ENCODE assay signal across 17 cellular contexts in genomic region chr3:61808526-61808925, GRCh38.
DNase-seq lines count a peak whose midpoint lies in the region; ATAC-seq and TF ChIP-seq lines count a peak whose summit lies in the region.
"Had no signal": no experiment of that assay in that cellular context is flagged by ENCODE, and none has a peak within 500 bp of the region (broad histone marks: within the 10 kb centered on the region; RNA-seq: fewer than 3 reads in every experiment).

No MANE protein-coding gene starts in this region.

- intact Hi-C loops in adrenal gland (cut with DNase I) (no loop called here), thyroid gland (cut with DNase I) (no loop called here)

- no peak for ATAC-seq in HG03095 (IDR thresholded peaks at IDR 0.05; ENCODE audit: unreplicated experiment)
- ATAC-seq: CD8-positive, alpha-beta T cell; stimulated activated effector memory CD8-positive, alpha-beta T cell treated with anti-CD3 and anti-CD28 coated beads, Interleukin-12 subunit alpha, Interleukin-12 subunit beta, amount 100 ng/mL, for 72 hours had no signal

- H3K27me3 ChIP-seq in adrenal gland: no peaks in the 10 kb centered on the region
- no peaks in the 10 kb centered on the region for H3K27me3 ChIP-seq in thyroid gland

- no peaks in the 10 kb centered on the region for H3K36me3 ChIP-seq in adrenal gland (replicated peaks in 1 of 2)
- no peaks in the 10 kb centered on the region for H3K36me3 ChIP-seq in thyroid gland
- H3K36me3 ChIP-seq: lower lobe of right lung had no signal

- DNase-seq in adrenal gland (peak; percentile 65 to 87 (median 74)), fibroblast of the aortic adventitia (ENCODE audit: low read depth) (peak; percentile 89), mucosa of gallbladder (ENCODE audit: low spot score) (peak; percentile 17), thyroid gland (peak; percentile 30 to 45), COR-L47 (lab: John Stamatoyannopoulos, UW) (no peak)
- no peak for DNase-seq in activated CD8-positive, alpha-beta memory T cell treated with anti-CD3 and anti-CD28 coated beads, Interleukin-2, amount 50 U/mL, for 48 hours
- DNase-seq: activated CD4-positive, alpha-beta T cell treated with anti-CD3 and anti-CD28 coated beads, Interleukin-2, amount 50 U/mL, for 48 hours; activated effector memory CD4-positive, alpha-beta T cell treated with Interleukin-2 at 50 U/mL for 16 hours; CD8-positive, alpha-beta T cell; GF-D8; hippocampal formation; lower lobe of right lung; posterior cingulate gyrus; T-helper 9 cell had no signal

- peak overlapping the region; percentile 8 to 61 (median 37) for H3K27ac ChIP-seq in adrenal gland
- peak overlapping the region; percentile 48 to 78 (median 61) for H3K27ac ChIP-seq in thyroid gland
- H3K27ac ChIP-seq: KMS-11, lower lobe of right lung had no signal

- TF ChIP-seq CTCF in adrenal gland (IDR thresholded peaks at IDR 0.05) (no peak), fibroblast of the aortic adventitia (IDR thresholded peaks at IDR 0.05; ENCODE audit: insufficient read depth, low read length) (no peak), thyroid gland (IDR thresholded peaks at IDR 0.05) (no peak)

- WGBS in adrenal gland, 4 donors: 16 to 45% (median 20%) methylated on average over 5 of the region's 5 CpGs
- WGBS in thyroid gland, 2 donors: 45 to 52% methylated on average over 5 of the region's 5 CpGs

- H3K4me3 ChIP-seq in adrenal gland (no peak overlapping the region), fibroblast of the aortic adventitia (ENCODE audit: low read depth, low read length) (no peak overlapping the region), thyroid gland (replicated peaks in 1 of 3) (no peak overlapping the region)
- H3K4me3 ChIP-seq: lower lobe of right lung had no signal

- TF ChIP-seq POLR2A in adrenal gland (IDR thresholded peaks at IDR 0.05): no peak
- no peak for TF ChIP-seq POLR2A in thyroid gland (IDR thresholded peaks at IDR 0.05)

- no peaks in the 10 kb centered on the region for H3K9me3 ChIP-seq in adrenal gland (replicated peaks in 1 of 3)
- H3K9me3 ChIP-seq in thyroid gland: no peaks in the 10 kb centered on the region
- H3K9me3 ChIP-seq: lower lobe of right lung had no signal

- H3K4me1 ChIP-seq in adrenal gland (replicated peaks in 1 of 2): peaks cover 50 to 68% of the 10 kb centered on the region in 2 donors
- peaks cover 61 to 62% of the 10 kb centered on the region in 2 donors for H3K4me1 ChIP-seq in thyroid gland

Comparison
In these comparisons a context has a peak if more than half of its experiments do, and no peak if none do; other contexts are left out.
1. DNase-seq: peak in adrenal gland (7 of 7), fibroblast of the aortic adventitia (single experiment), mucosa of gallbladder (single experiment) and thyroid gland (2 of 2); none in activated CD8-positive, alpha-beta memory T cell treated with anti-CD3 and anti-CD28 coated beads, Interleukin-2, amount 50 U/mL, for 48 hours (single experiment) and COR-L47 (single experiment).